ENCODE assay signal across 17 cellular contexts in genomic region chr2:234528410-234529150, GRCh38. TPM values are rescaled to one million over a fixed set of nuclear protein-coding genes. Genes with fewer than 3 reads are reported as not detected.
DNase-seq lines count a peak whose midpoint lies in the region; ATAC-seq and TF ChIP-seq lines count a peak whose summit lies in the region.
"Had no signal": no experiment of that assay in that cellular context is flagged by ENCODE, and none has a peak within 500 bp of the region (broad histone marks: within the 10 kb centered on the region; RNA-seq: fewer than 3 reads in every experiment).

No MANE protein-coding gene starts in this region.

- no peaks in the 10 kb centered on the region for H3K9me3 ChIP-seq in PC-3 (ENCODE audit: low read length)

- H3K79me2 ChIP-seq in PC-3 (ENCODE audit: low read length): no peaks in the 10 kb centered on the region

- H3K9me2 ChIP-seq in PC-3 (replicated peaks; ENCODE audit: low read length): no peaks in the 10 kb centered on the region

- no peaks in the 10 kb centered on the region for H4K20me1 ChIP-seq in PC-3 (ENCODE audit: low read length)

- no TSS peak for BruUV-seq in PC-3 (replicated peaks; lab: Mats Ljungman, UMichigan)

- H3K27ac ChIP-seq in PC-3 (ENCODE audit: low read length): no peak overlapping the region
- no peak overlapping the region for H3K27ac ChIP-seq in foreskin keratinocyte

- no peak for TF ChIP-seq POLR2A in erythroblast (IDR thresholded peaks at IDR 0.05; ENCODE audit: low read length)

- intact Hi-C loops in PC-3 (cut with micrococcal nuclease): no loop called here

- TF ChIP-seq CTCF in GM12873 (IDR thresholded peaks at IDR 0.05; ENCODE audit: insufficient read depth, low read depth, low read length, missing control alignments): peak; percentile 3
- 0 out of 2 replicates have a peak, but pooled peaks have one; percentile 11 for TF ChIP-seq CTCF in PC-3 (conservative IDR thresholded peaks at IDR 0.05; ENCODE audit: low read depth, low read length)
- TF ChIP-seq CTCF in foreskin keratinocyte (conservative IDR thresholded peaks at IDR 0.05): peak; percentile 11

- CTCF ChIA-PET in PC-3 (lab: Charles Lee): no interaction called here

- DNase-seq in M059J (ENCODE audit: low read depth) (peak; percentile 11), PC-3 (peak; percentile 9), foreskin keratinocyte (no peak), AG20443 (ENCODE audit: low spot score) (no peak), erythroblast (lab: John Stamatoyannopoulos, UW) (no peak)
- DNase-seq: Calu3; CD4-positive, alpha-beta T cell; DMS79 treated with DMSO at 0.1 percent for 48 hours; GDM1; GOT3; NCI-H1092; NCI-H1694; NCI-H2107; NCI-H446 treated with DMSO at 0.1 percent for 48 hours; OCI-M1 had no signal

- no peak overlapping the region for H3K9ac ChIP-seq in PC-3 (ENCODE audit: low read length)

- H3F3A ChIP-seq in PC-3 (ENCODE audit: low read length, unreplicated experiment): no peaks in the 10 kb centered on the region

- no peaks in the 10 kb centered on the region for H3K4me1 ChIP-seq in PC-3 (ENCODE audit: insufficient read depth, low read length)
- H3K4me1 ChIP-seq in foreskin keratinocyte: peaks cover 3% of the 10 kb centered on the region

- no peaks in the 10 kb centered on the region for H3K27me3 ChIP-seq in PC-3 (ENCODE audit: low read length)
- no peaks in the 10 kb centered on the region for H3K27me3 ChIP-seq in foreskin keratinocyte

- POLR2A ChIA-PET in PC-3 (lab: Charles Lee; ENCODE audit: unreplicated experiment): no interaction called here

- H3K4me2 ChIP-seq in PC-3 (ENCODE audit: low read length): no peak overlapping the region

- H3K4me3 ChIP-seq in PC-3 (ENCODE audit: low read length): no peak overlapping the region

- no peak overlapping the region for H2AFZ ChIP-seq in PC-3 (ENCODE audit: low read length)

- no peaks in the 10 kb centered on the region for H3K36me3 ChIP-seq in PC-3 (ENCODE audit: low read depth, low read length)

- ATAC-seq in PC-3: no peak
- ATAC-seq in foreskin keratinocyte: no peak
- no peak for ATAC-seq in HG03095 (IDR thresholded peaks at IDR 0.05; ENCODE audit: unreplicated experiment)

RNA-seq across cellular contexts. Expression of gene ARL4C, which starts 31.7 kb away (rescaled TPM):
- total RNA-seq in M059J (2014; rRNA removed; shearing (Covaris generic)): 48.1 and 65.8 TPM in 2 replicates
- total RNA-seq in PC-3 (2014; rRNA removed) (19.9 and 21.7 TPM in 2 replicates), foreskin keratinocyte (139 and 150 TPM in 2 replicates)
- 105 and 111 TPM in 2 replicates for polyA plus RNA-seq in foreskin keratinocyte

Comparison
In these comparisons a context has a peak if more than half of its experiments do, and no peak if none do; other contexts are left out.
1. DNase-seq: peak in M059J (single experiment) and PC-3 (single experiment); none in foreskin keratinocyte (0 of 2), AG20443 (single experiment) and erythroblast (0 of 2).
2. Peak in every context shown above with its lines, with median percentiles within 50 percentile points of each other: CTCF ChIP-seq.